ENCODE assay signal across 16 cellular contexts in genomic region chr3:1693145-1693544, GRCh38.
"Had no signal": no experiment of that assay in that cellular context is flagged by ENCODE, and none has a peak within 500 bp of the region (broad histone marks: within the 10 kb centered on the region; RNA-seq: fewer than 3 reads in every experiment).

No MANE protein-coding gene starts in this region.

- H3K4me1 ChIP-seq: adrenal gland, left ventricle myocardium inferior had no signal

- H3K27ac Mint-ChIP-seq: activated CD4-positive, alpha-beta memory T cell treated with anti-CD3 and anti-CD28 coated beads, Interleukin-2, amount 10 ng/mL, durations not matched to agents 7 days and 5 days; activated naive CD4-positive, alpha-beta T cell treated with anti-CD3 and anti-CD28 coated beads, Interleukin-2, amount 50 U/mL, for 24 hours; natural killer cell treated with Interleukin-12 subunit alpha and Interleukin-12 subunit beta and Interleukin-15 and Interleukin-18, amount 100 ng/mL, for 72 hours; WTC11 had no signal

- ATAC-seq: activated T-cell treated with anti-CD3 and anti-CD28 coated beads, Interleukin-2, amount 50 U/mL, for 4 hours; natural killer cell treated with Interleukin-12 subunit alpha and Interleukin-12 subunit beta and Interleukin-15 and Interleukin-18, amount 100 ng/mL, for 72 hours; WTC11 had no signal

- DNase-seq: activated CD4-positive, alpha-beta memory T cell treated with anti-CD3 and anti-CD28 coated beads, Interleukin-2, amount 10 ng/mL, durations not matched to agents 7 days and 5 days; activated CD4-positive, alpha-beta T cell treated with anti-CD3 and anti-CD28 coated beads for 4 hours; activated effector memory CD4-positive, alpha-beta T cell treated with Interleukin-2 at 50 U/mL for 16 hours; activated T-cell treated with anti-CD3 and anti-CD28 coated beads, Interleukin-2, amount 50 U/mL, for 4 hours; adrenal gland; caudate nucleus; hippocampal formation; kidney; left ventricle myocardium inferior; stimulated activated CD4-positive, alpha-beta T cell treated with anti-CD3 and anti-CD28 coated beads, Interleukin-12 subunit alpha, Interleukin-12 subunit beta, amount 100 ng/mL, for 4 hours; stimulated activated CD4-positive, alpha-beta T cell treated with anti-CD3 and anti-CD28 coated beads, Interleukin-2, amount 100 ng/mL, for 24 hours; stomach had no signal

- H3K4me3 Mint-ChIP-seq: activated CD4-positive, alpha-beta memory T cell treated with anti-CD3 and anti-CD28 coated beads, Interleukin-2, amount 10 ng/mL, durations not matched to agents 7 days and 5 days; activated naive CD4-positive, alpha-beta T cell treated with anti-CD3 and anti-CD28 coated beads, Interleukin-2, amount 50 U/mL, for 24 hours; activated T-cell treated with anti-CD3 and anti-CD28 coated beads, Interleukin-2, amount 50 U/mL, for 4 hours; natural killer cell treated with Interleukin-12 subunit alpha and Interleukin-12 subunit beta and Interleukin-15 and Interleukin-18, amount 100 ng/mL, for 72 hours; WTC11 had no signal

- H3K36me3 Mint-ChIP-seq: activated naive CD4-positive, alpha-beta T cell treated with anti-CD3 and anti-CD28 coated beads, Interleukin-2, amount 50 U/mL, for 24 hours; natural killer cell treated with Interleukin-12 subunit alpha and Interleukin-12 subunit beta and Interleukin-15 and Interleukin-18, amount 100 ng/mL, for 72 hours had no signal

- H3K27ac ChIP-seq: adrenal gland, left ventricle myocardium inferior, stomach, thoracic aorta had no signal

- H3K36me3 ChIP-seq: adrenal gland, left ventricle myocardium inferior, stomach, thoracic aorta had no signal

- H3K9me3 ChIP-seq: adrenal gland, thoracic aorta had no signal

- H3K4me1 Mint-ChIP-seq: activated CD4-positive, alpha-beta memory T cell treated with anti-CD3 and anti-CD28 coated beads, Interleukin-2, amount 10 ng/mL, durations not matched to agents 7 days and 5 days; activated naive CD4-positive, alpha-beta T cell treated with anti-CD3 and anti-CD28 coated beads, Interleukin-2, amount 50 U/mL, for 24 hours; WTC11 had no signal

- H3K27me3 ChIP-seq: adrenal gland, stomach had no signal

- H3K4me3 ChIP-seq: adrenal gland, left ventricle myocardium inferior, stomach, thoracic aorta had no signal

- H3K27me3 Mint-ChIP-seq: activated CD4-positive, alpha-beta memory T cell treated with anti-CD3 and anti-CD28 coated beads, Interleukin-2, amount 10 ng/mL, durations not matched to agents 7 days and 5 days; activated naive CD4-positive, alpha-beta T cell treated with anti-CD3 and anti-CD28 coated beads, Interleukin-2, amount 50 U/mL, for 24 hours; natural killer cell treated with Interleukin-12 subunit alpha and Interleukin-12 subunit beta and Interleukin-15 and Interleukin-18, amount 100 ng/mL, for 72 hours had no signal
